ENCODE assay signal across 1 cellular context in the genomic region with DNA sequence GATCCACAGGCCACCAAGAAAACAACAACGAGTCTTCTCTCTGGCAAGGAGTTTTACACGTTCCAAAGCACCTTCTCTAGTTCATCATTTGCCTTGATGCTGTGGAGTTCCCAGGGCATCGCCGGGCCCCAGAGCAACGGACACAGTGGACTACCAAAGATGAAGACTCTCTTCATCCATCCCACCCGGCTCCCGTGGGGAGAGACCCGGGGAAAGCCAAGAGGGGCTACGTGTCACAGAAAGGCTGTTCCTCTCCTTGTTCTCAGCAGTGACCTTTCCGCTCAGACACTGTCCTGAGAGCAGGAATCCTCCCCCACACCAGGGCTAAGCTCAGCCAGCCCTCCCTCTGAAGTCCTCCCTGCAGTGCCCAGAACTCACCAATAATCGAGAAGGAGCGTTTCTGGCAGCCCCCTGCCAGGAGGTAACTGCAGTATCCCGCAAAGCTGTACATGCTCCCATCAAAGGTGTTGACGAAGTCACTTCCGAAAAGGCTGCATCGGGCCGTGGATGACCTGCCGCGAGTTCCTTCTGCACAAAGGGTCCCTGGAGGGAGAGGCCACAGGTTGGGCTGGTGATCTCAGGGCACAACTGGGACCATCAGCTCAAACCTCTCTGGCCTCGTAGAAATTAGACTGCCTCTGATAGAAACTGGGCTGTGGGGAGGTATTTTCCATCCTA.
TF ChIP-seq lines count a peak whose summit lies in the region.

No MANE protein-coding gene starts in this region.

TF ChIP-seq in HepG2, 621 proteins besides CTCF, POLR2A, EP300 and RAD21:
- TF ChIP-seq ZFP37 (CRISPR knock-in tag; IDR thresholded peaks at IDR 0.05; ENCODE audit: borderline replicate concordance) (no peak), ZNF263 (CRISPR knock-in tag; IDR thresholded peaks at IDR 0.05) (0 out of 2 replicates have a peak, but pooled peaks have one; percentile 21)
